In the genomic region with DNA sequence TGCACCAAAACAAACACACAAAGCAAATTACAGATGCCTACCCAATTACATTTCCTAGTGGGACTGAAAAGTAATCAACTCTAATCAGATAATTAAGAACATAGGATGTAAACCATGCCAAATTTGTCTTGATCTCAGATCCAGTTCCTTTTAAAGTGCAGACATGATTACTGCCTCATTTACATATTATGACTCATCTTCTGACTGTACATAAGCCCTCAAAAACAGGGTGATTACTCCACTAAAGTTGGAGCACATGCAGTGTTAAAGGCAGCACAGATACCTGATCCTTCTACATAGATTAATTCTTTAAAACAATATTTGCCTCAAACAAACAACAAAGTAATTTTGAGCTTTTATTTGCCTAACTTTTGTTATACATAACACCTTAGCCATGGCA, we compare ENCODE assay signal across 15 cellular contexts.
DNase-seq lines count a peak whose midpoint lies in the region; ATAC-seq, FAIRE-seq and TF ChIP-seq lines count a peak whose summit lies in the region.
"Had no signal": no experiment of that assay in that cellular context is flagged by ENCODE, and none has a peak within 500 bp of the region (broad histone marks: within the 10 kb centered on the region; RNA-seq: fewer than 3 reads in every experiment).

No MANE protein-coding gene starts in this region.

- CTCF ChIA-PET in OCI-LY7 (lab: Charles Lee; ENCODE audit: unreplicated experiment): no interaction called here

- H3K36me3 ChIP-seq in bronchial epithelial cell (ENCODE audit: control insufficient read depth, insufficient read depth, low read length) (no peaks in the 10 kb centered on the region), OCI-LY7 (ENCODE audit: insufficient read depth, low read length) (no peaks in the 10 kb centered on the region)
- H3K36me3 ChIP-seq: right atrium auricular region, tibial artery had no signal

- no peak overlapping the region for H3K4me3 Mint-ChIP-seq in effector memory CD8-positive, alpha-beta T cell
- H3K4me3 Mint-ChIP-seq: activated B cell treated with CpG ODN at 0.5 μM for 24 hours, natural killer cell had no signal

- no peak for FAIRE-seq in bronchial epithelial cell (lab: Jason Lieb, UNC)

- no peaks in the 10 kb centered on the region for H3K9me2 ChIP-seq in OCI-LY7 (ENCODE audit: insufficient read depth, low read length)

- H3K36me3 Mint-ChIP-seq in effector memory CD8-positive, alpha-beta T cell (ENCODE audit: insufficient read depth): no peaks in the 10 kb centered on the region
- H3K36me3 Mint-ChIP-seq: natural killer cell had no signal

- H3K4me1 ChIP-seq in OCI-LY7 (ENCODE audit: insufficient read depth, low read length, poor library complexity, severe bottlenecking): no peaks in the 10 kb centered on the region
- H3K4me1 ChIP-seq: right atrium auricular region, tibial artery had no signal

- DNase-seq in AG10803 (ENCODE audit: low read depth) (peak; percentile 12), NCI-H2081 (lab: John Stamatoyannopoulos, UW) (peak; percentile 12 to 46), bronchial epithelial cell (ENCODE audit: low read depth) (peak; percentile 28), OCI-LY7 (ENCODE audit: low spot score) (no peak), foreskin melanocyte (no peak)
- no peak for DNase-seq in effector memory CD8-positive, alpha-beta T cell
- DNase-seq: activated B cell treated with CpG ODN at 0.5 μM for 24 hours; activated naive CD4-positive, alpha-beta T cell treated with anti-CD3 and anti-CD28 coated beads, Interleukin-2, amount 50 U/mL, for 16 hours; natural killer cell; stimulated activated CD4-positive, alpha-beta T cell treated with anti-CD3 and anti-CD28 coated beads, Interleukin-1b, Interleukin-23, amount 100 ng/mL, for 48 hours; stimulated activated CD8-positive, alpha-beta memory T cell treated with anti-CD3 and anti-CD28 coated beads, Interleukin-4, amount 100 ng/mL, for 48 hours; tibial artery had no signal

- TF ChIP-seq CTCF in AG10803 (conservative IDR thresholded peaks at IDR 0.05; ENCODE audit: low read length) (no peak), bronchial epithelial cell (IDR thresholded peaks at IDR 0.05; ENCODE audit: insufficient read depth, low read length, severe bottlenecking) (no peak), OCI-LY7 (conservative IDR thresholded peaks at IDR 0.05; ENCODE audit: low read length) (no peak)

- H3K4me3 ChIP-seq in AG10803 (ENCODE audit: low read length): no peak overlapping the region
- H3K4me3 ChIP-seq in bronchial epithelial cell (ENCODE audit: low read depth, low read length): no peak overlapping the region
- H3K4me3 ChIP-seq in OCI-LY7 (ENCODE audit: low read depth, low read length, poor library complexity, severe bottlenecking): no peak overlapping the region
- H3K4me3 ChIP-seq: right atrium auricular region, tibial artery had no signal

- no peak overlapping the region for H3K27ac Mint-ChIP-seq in effector memory CD8-positive, alpha-beta T cell
- H3K27ac Mint-ChIP-seq: activated B cell treated with CpG ODN at 0.5 μM for 24 hours, natural killer cell had no signal

- H4K20me1 ChIP-seq in OCI-LY7 (ENCODE audit: insufficient read depth, low read length): no peaks in the 10 kb centered on the region

- BruUV-seq in OCI-LY7 (replicated peaks; lab: Mats Ljungman, UMichigan): no TSS peak

- POLR2A ChIA-PET in OCI-LY7 (lab: Charles Lee): interaction anchor here (0.9 to 1.1 kb wide), 2 partner anchors 27 to 36 kb away, joined by 3 to 4 read pairs; no protein-coding TSS in a partner anchor

- peak; percentile 50 for ATAC-seq in HG02870 (IDR thresholded peaks at IDR 0.05; ENCODE audit: unreplicated experiment)
- no peak for ATAC-seq in GM18858 (IDR thresholded peaks at IDR 0.05; ENCODE audit: unreplicated experiment)
- ATAC-seq in effector memory CD8-positive, alpha-beta T cell (replicated peaks): no peak
- ATAC-seq: natural killer cell had no signal

- H3K9me3 ChIP-seq in OCI-LY7 (ENCODE audit: low read length): no peaks in the 10 kb centered on the region
- H3K9me3 ChIP-seq: tibial artery had no signal

- no peak overlapping the region for H2AFZ ChIP-seq in OCI-LY7 (ENCODE audit: low read length)

- H3K27me3 Mint-ChIP-seq in effector memory CD8-positive, alpha-beta T cell: no peaks in the 10 kb centered on the region

- no peaks in the 10 kb centered on the region for H3K27me3 ChIP-seq in bronchial epithelial cell (ENCODE audit: control insufficient read depth, insufficient read depth, low read length)
- H3K27me3 ChIP-seq: right atrium auricular region, tibial artery had no signal

- no peak overlapping the region for H3K4me2 ChIP-seq in OCI-LY7 (ENCODE audit: low read length)

- intact Hi-C loops in OCI-LY7 (cut with micrococcal nuclease; ENCODE audit: unreplicated experiment): no loop called here

- no peaks in the 10 kb centered on the region for H3K79me2 ChIP-seq in OCI-LY7 (ENCODE audit: insufficient read depth, low read depth, low read length)

- H3K9me3 Mint-ChIP-seq in effector memory CD8-positive, alpha-beta T cell: peaks cover 3 to 14% of the 10 kb centered on the region in 2 donors

- H3K27ac ChIP-seq in OCI-LY7 (ENCODE audit: low read depth, low read length, poor library complexity, severe bottlenecking): no peak overlapping the region
- H3K27ac ChIP-seq: right atrium auricular region, tibial artery had no signal

- no peaks in the 10 kb centered on the region for H3K4me1 Mint-ChIP-seq in effector memory CD8-positive, alpha-beta T cell (ENCODE audit: low read depth in 2 of 2)
- H3K4me1 Mint-ChIP-seq: activated B cell treated with CpG ODN at 0.5 μM for 24 hours, natural killer cell had no signal

Comparison
In these comparisons a context has a peak if more than half of its experiments do, and no peak if none do; other contexts are left out.
1. DNase-seq: peak in AG10803 (single experiment), NCI-H2081 (2 of 2) and bronchial epithelial cell (single experiment); none in OCI-LY7 (single experiment), effector memory CD8-positive, alpha-beta T cell (0 of 3) and foreskin melanocyte (single experiment).